In genomic region chrX:74925210-74926088, GRCh38 we compare ENCODE assay signal across 1 cellular context.
TF ChIP-seq lines count a peak whose summit lies in the region.

NEXMIF (minus strand) TSS chrX:74925452.

TF ChIP-seq in SK-N-SH, 30 proteins besides CTCF, POLR2A, EP300 and RAD21 (continued from another document):
- TF ChIP-seq JUND (IDR thresholded peaks at IDR 0.05), result no peak
- TF ChIP-seq, protein P1, sequence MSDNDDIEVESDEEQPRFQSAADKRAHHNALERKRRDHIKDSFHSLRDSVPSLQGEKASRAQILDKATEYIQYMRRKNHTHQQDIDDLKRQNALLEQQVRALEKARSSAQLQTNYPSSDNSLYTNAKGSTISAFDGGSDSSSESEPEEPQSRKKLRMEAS (IDR thresholded peaks at IDR 0.05; ENCODE audit: low read depth), result no peak
- TF ChIP-seq FOSL2 (IDR thresholded peaks at IDR 0.05; ENCODE audit: borderline replicate concordance, low read depth), result no peak
- TF ChIP-seq NRF1 (IDR thresholded peaks at IDR 0.05; ENCODE audit: low read depth, low read length), result no peak
- no peak for TF ChIP-seq TCF12 (IDR thresholded peaks at IDR 0.05)
- TF ChIP-seq, protein P2, sequence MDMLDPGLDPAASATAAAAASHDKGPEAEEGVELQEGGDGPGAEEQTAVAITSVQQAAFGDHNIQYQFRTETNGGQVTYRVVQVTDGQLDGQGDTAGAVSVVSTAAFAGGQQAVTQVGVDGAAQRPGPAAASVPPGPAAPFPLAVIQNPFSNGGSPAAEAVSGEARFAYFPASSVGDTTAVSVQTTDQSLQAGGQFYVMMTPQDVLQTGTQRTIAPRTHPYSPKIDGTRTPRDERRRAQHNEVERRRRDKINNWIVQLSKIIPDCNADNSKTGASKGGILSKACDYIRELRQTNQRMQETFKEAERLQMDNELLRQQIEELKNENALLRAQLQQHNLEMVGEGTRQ (IDR thresholded peaks at IDR 0.05; ENCODE audit: borderline replicate concordance, low read depth, low read length), result no peak
- no peak for TF ChIP-seq RXRA (IDR thresholded peaks at IDR 0.05; ENCODE audit: borderline replicate concordance, low read depth)
- no peak for TF ChIP-seq CHD2 (IDR thresholded peaks at IDR 0.05; ENCODE audit: low read length, partially characterized antibody)
- no peak for TF ChIP-seq FOXJ3 (CRISPR knock-in tag; IDR thresholded peaks at IDR 0.05)
